Comparison of ENCODE assay signal across 9 cellular contexts in the genomic region with DNA sequence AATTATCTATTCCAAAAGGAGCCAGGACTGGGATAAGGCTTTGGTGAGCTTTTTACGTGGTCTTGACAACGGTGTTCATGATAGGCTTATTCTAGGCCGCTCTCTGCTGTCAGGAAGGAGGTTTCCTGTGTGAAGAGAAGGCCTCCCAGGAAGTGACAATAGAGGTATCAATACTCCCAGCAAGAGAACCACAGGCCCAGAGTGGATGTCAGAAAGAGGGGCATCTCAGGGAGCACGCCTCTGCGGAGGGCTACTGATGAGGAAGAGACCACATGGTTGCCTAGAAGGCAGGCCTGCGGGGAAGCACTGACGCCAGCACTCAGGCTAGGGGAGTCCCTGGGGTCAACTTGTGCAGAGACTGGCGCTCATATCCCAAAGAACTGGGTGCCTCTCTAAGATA.
A peak's percentile ranks its signal among the peaks of the same experiment; 100 is the strongest.
DNase-seq lines count a peak whose midpoint lies in the region; ATAC-seq and TF ChIP-seq lines count a peak whose summit lies in the region.
"Had no signal": no experiment of that assay in that cellular context is flagged by ENCODE, and none has a peak within 500 bp of the region (broad histone marks: within the 10 kb centered on the region; RNA-seq: fewer than 3 reads in every experiment).

No MANE protein-coding gene starts in this region.

- H2BK5ac ChIP-seq in mesenchymal stem cell (ENCODE audit: low read depth, low read length, poor library complexity, severe bottlenecking): no peak overlapping the region

- no peak overlapping the region for H3K4me2 ChIP-seq in mesenchymal stem cell (ENCODE audit: low read length, poor library complexity, severe bottlenecking)

- TF ChIP-seq CTCF in suprapubic skin (IDR thresholded peaks at IDR 0.05): no peak

- H4K91ac ChIP-seq in mesenchymal stem cell (ENCODE audit: low read length): no peak overlapping the region

- no peak overlapping the region for H4K8ac ChIP-seq in mesenchymal stem cell (ENCODE audit: low read length)

- ATAC-seq in GM21723 (IDR thresholded peaks at IDR 0.05; ENCODE audit: unreplicated experiment): no peak

- H2AFZ ChIP-seq in mesenchymal stem cell (ENCODE audit: low read depth, low read length): no peak overlapping the region

- H3K9me3 ChIP-seq in mesenchymal stem cell (ENCODE audit: control insufficient read depth, low read length) (no peaks in the 10 kb centered on the region), suprapubic skin (no peaks in the 10 kb centered on the region)

- H3K4me1 ChIP-seq in mesenchymal stem cell (ENCODE audit: control insufficient read depth, insufficient read depth, low read depth, low read length): peaks cover 16% of the 10 kb centered on the region
- peaks cover 87% of the 10 kb centered on the region for H3K4me1 ChIP-seq in suprapubic skin

- 84% methylated on average over 8 of the region's 8 CpGs for WGBS in mesenchymal stem cell
- 79% methylated on average over 8 of the region's 8 CpGs for WGBS in suprapubic skin

- no peak overlapping the region for H3K9ac ChIP-seq in mesenchymal stem cell (ENCODE audit: low read length)

- no peak overlapping the region for H2BK120ac ChIP-seq in mesenchymal stem cell (ENCODE audit: low read depth, low read length)

- H2AK5ac ChIP-seq in mesenchymal stem cell (ENCODE audit: low read length, severe bottlenecking): peak overlapping the region; percentile 36

- peak overlapping the region in 1 of 2 experiments; percentile 60 for H2BK12ac ChIP-seq in mesenchymal stem cell (ENCODE audit: low read length in 2 of 2)

- no peak overlapping the region for H3K18ac ChIP-seq in mesenchymal stem cell (ENCODE audit: low read depth in 1 of 2, low read length in 2 of 2)

- H3K23ac ChIP-seq in mesenchymal stem cell (ENCODE audit: low read length in 2 of 2): no peak overlapping the region

- H3K27ac ChIP-seq in mesenchymal stem cell (ENCODE audit: low read length, poor library complexity, severe bottlenecking): no peak overlapping the region
- H3K27ac ChIP-seq in suprapubic skin: peak overlapping the region; percentile 91

- H3K79me1 ChIP-seq in mesenchymal stem cell (replicated peaks; ENCODE audit: low read length, poor library complexity, severe bottlenecking): peaks cover 24% of the 10 kb centered on the region

- intact Hi-C loops in head of caudate nucleus (cut with DNase I): no loop called here

- no peak for TF ChIP-seq EP300 in suprapubic skin (IDR thresholded peaks at IDR 0.05)

- H3K14ac ChIP-seq in mesenchymal stem cell (ENCODE audit: low read length in 2 of 2): no peak overlapping the region

- no peak overlapping the region for H3K4me3 ChIP-seq in mesenchymal stem cell (ENCODE audit: insufficient read depth in 1 of 2, low read depth in 1 of 2, low read length in 2 of 2)
- H3K4me3 ChIP-seq in suprapubic skin: no peak overlapping the region

- H2BK15ac ChIP-seq in mesenchymal stem cell (ENCODE audit: low read depth, poor library complexity, severe bottlenecking): no peak overlapping the region

- TF ChIP-seq POLR2A in suprapubic skin (IDR thresholded peaks at IDR 0.05): no peak

- H3K27me3 ChIP-seq in mesenchymal stem cell (ENCODE audit: control insufficient read depth in 1 of 2, insufficient read depth in 1 of 2, low read length in 2 of 2) (no peaks in the 10 kb centered on the region), suprapubic skin (no peaks in the 10 kb centered on the region)

- no peak overlapping the region for H3K4ac ChIP-seq in mesenchymal stem cell (ENCODE audit: low read depth in 1 of 2, low read length in 2 of 2)

- peak; percentile 76 for DNase-seq in activated effector memory CD4-positive, alpha-beta T cell treated with anti-CD3 and anti-CD28 coated beads, Interleukin-2, amount 50 U/mL, for 16 hours
- no peak for DNase-seq in activated effector memory CD4-positive, alpha-beta T cell treated with Interleukin-2 at 50 U/mL for 16 hours
- DNase-seq in activated gamma-delta T cell treated with Interleukin-2 at 50 U/mL for 16 hours (peak; percentile 49), mesenchymal stem cell (no peak), suprapubic skin (ENCODE audit: low spot score in 2 of 2) (no peak), head of caudate nucleus (no peak), SW 1271 (lab: John Stamatoyannopoulos, UW) (no peak)
- DNase-seq: activated CD4-positive, CD25-positive, alpha-beta regulatory T cell had no signal

- H3K36me3 ChIP-seq in mesenchymal stem cell (ENCODE audit: control insufficient read depth in 1 of 2, insufficient read depth in 2 of 2, low read depth in 1 of 2, low read length in 2 of 2) (no peaks in the 10 kb centered on the region), suprapubic skin (no peaks in the 10 kb centered on the region)

Comparison
In these comparisons a context has a peak if more than half of its experiments do, and no peak if none do; other contexts are left out.
1. DNase-seq: peak in activated effector memory CD4-positive, alpha-beta T cell treated with anti-CD3 and anti-CD28 coated beads, Interleukin-2, amount 50 U/mL, for 16 hours (single experiment) and activated gamma-delta T cell treated with Interleukin-2 at 50 U/mL for 16 hours (single experiment); none in activated effector memory CD4-positive, alpha-beta T cell treated with Interleukin-2 at 50 U/mL for 16 hours (single experiment), mesenchymal stem cell (single experiment), suprapubic skin (0 of 2), head of caudate nucleus (0 of 42) and SW 1271 (0 of 2).